In genomic region chr3:152285509-152285908, GRCh38 we compare ENCODE assay signal across 1 cellular context.
TF ChIP-seq lines count a peak whose summit lies in the region.

No MANE protein-coding gene starts in this region.

TF ChIP-seq in K562, 482 proteins besides CTCF, POLR2A, EP300 and RAD21 (continued from another document):
- TF ChIP-seq ZSCAN29 (IDR thresholded peaks at IDR 0.05) (no peak), ZNF174 (CRISPR knock-in tag; IDR thresholded peaks at IDR 0.05) (no peak), ZNF121 (CRISPR knock-in tag; conservative IDR thresholded peaks at IDR 0.05) (0 out of 2 replicates have a peak, but pooled peaks have one; percentile 14)
TF ChIP-seq in K562: peak in this region for 2.
